Comparison of ENCODE assay signal across 12 cellular contexts in the genomic region with DNA sequence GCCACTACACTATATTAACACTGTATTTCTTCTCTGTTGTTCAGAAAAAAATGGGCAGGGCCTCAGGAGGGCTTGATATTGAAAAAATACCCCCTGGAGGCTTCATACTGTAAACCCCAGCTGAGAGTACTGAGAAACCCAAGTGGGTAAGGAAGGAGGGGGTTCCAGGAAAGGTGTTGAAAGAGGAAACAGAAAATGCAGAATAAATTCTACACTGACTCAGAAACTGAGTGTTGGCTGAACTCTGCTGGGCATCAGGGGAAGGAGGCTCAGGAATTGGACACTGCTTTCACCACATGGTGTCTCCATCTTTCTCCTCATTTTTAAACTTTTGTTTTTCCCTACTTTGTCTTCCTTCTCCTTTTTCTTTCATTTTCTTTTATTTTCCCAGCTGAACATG.
DNase-seq lines count a peak whose midpoint lies in the region; ATAC-seq and TF ChIP-seq lines count a peak whose summit lies in the region.
"Had no signal": no experiment of that assay in that cellular context is flagged by ENCODE, and none has a peak within 500 bp of the region (broad histone marks: within the 10 kb centered on the region; RNA-seq: fewer than 3 reads in every experiment).

No MANE protein-coding gene starts in this region.

- no peaks in the 10 kb centered on the region for H3K27me3 ChIP-seq in effector memory CD4-positive, alpha-beta T cell (replicated peaks; ENCODE audit: control insufficient read depth, insufficient read depth, low read length, poor library complexity, severe bottlenecking)
- H3K27me3 ChIP-seq: ascending aorta, tibial artery had no signal

- H3K36me3 ChIP-seq in effector memory CD4-positive, alpha-beta T cell (ENCODE audit: control insufficient read depth, insufficient read depth, low read length) = no peaks in the 10 kb centered on the region
- H3K36me3 ChIP-seq: ascending aorta, lower lobe of right lung, tibial artery had no signal

- H3K27ac ChIP-seq in effector memory CD4-positive, alpha-beta T cell (ENCODE audit: insufficient read depth, low read length, poor library complexity, severe bottlenecking) = no peak overlapping the region
- H3K27ac ChIP-seq: ascending aorta, lower lobe of right lung, tibial artery had no signal

- peak; percentile 48 for DNase-seq in GM03348 (ENCODE audit: low spot score)
- DNase-seq in M059J (ENCODE audit: low read depth) = peak; percentile 29
- peak; percentile 28 for DNase-seq in astrocyte of the spinal cord (ENCODE audit: low read depth, low spot score)
- DNase-seq in medulla oblongata (ENCODE audit: extremely low spot score) = peak; percentile 45
- DNase-seq in effector memory CD4-positive, alpha-beta T cell = no peak
- no peak for DNase-seq in NCI-H526 treated with DMSO at 0.1 percent for 48 hours (lab: John Stamatoyannopoulos, UW)
- DNase-seq: DMS79, lower lobe of right lung, NCI-H524, tibial artery had no signal

- in situ Hi-C loops in astrocyte of the spinal cord (cut with HindIII; ENCODE audit: low sequenced_read_pairs) = no loop called here

- peak; percentile 38 for TF ChIP-seq CTCF in astrocyte of the spinal cord (IDR thresholded peaks at IDR 0.05; ENCODE audit: low read depth, low read length)

- no peaks in the 10 kb centered on the region for H3K9me3 ChIP-seq in effector memory CD4-positive, alpha-beta T cell (ENCODE audit: control insufficient read depth, low read length)
- H3K9me3 ChIP-seq: ascending aorta, lower lobe of right lung, tibial artery had no signal

- H3K4me1 ChIP-seq in effector memory CD4-positive, alpha-beta T cell (ENCODE audit: control insufficient read depth, insufficient read depth, low read length, poor library complexity, severe bottlenecking) = no peaks in the 10 kb centered on the region
- H3K4me1 ChIP-seq: ascending aorta, lower lobe of right lung had no signal

- H3K4me3 ChIP-seq in astrocyte of the spinal cord (ENCODE audit: low read depth, low read length) = no peak overlapping the region
- H3K4me3 ChIP-seq in effector memory CD4-positive, alpha-beta T cell (ENCODE audit: insufficient read depth, low read depth, low read length, poor library complexity, severe bottlenecking) = no peak overlapping the region
- H3K4me3 ChIP-seq: ascending aorta, lower lobe of right lung, tibial artery had no signal

- ATAC-seq in GM19023 (IDR thresholded peaks at IDR 0.05; ENCODE audit: unreplicated experiment) = no peak

Comparison
In these comparisons a context has a peak if more than half of its experiments do, and no peak if none do; other contexts are left out.
1. DNase-seq: peak in GM03348 (single experiment), M059J (single experiment), astrocyte of the spinal cord (single experiment) and medulla oblongata (single experiment); none in effector memory CD4-positive, alpha-beta T cell (0 of 3) and NCI-H526 treated with DMSO at 0.1 percent for 48 hours (single experiment).